ENCODE assay signal across 8 cellular contexts in genomic region chr22:21628386-21629261, GRCh38. TPM values are rescaled to one million over a fixed set of nuclear protein-coding genes. Genes with fewer than 3 reads are reported as not detected.
DNase-seq lines count a peak whose midpoint lies in the region; ATAC-seq and TF ChIP-seq lines count a peak whose summit lies in the region.

No MANE protein-coding gene starts in this region.

- peaks cover 0 to 48% of the 10 kb centered on the region in 2 donors for H3K4me1 ChIP-seq in left lung
- peaks cover 0 to 34% (median 30%) of the 10 kb centered on the region in 4 donors for H3K4me1 ChIP-seq in tibial artery

- peak overlapping the region; percentile 89 for H3K27ac ChIP-seq in 22Rv1
- peak overlapping the region in 1 of 2 donors; percentile 83 for H3K27ac ChIP-seq in left lung
- peak overlapping the region; percentile 74 to 80 for H3K27ac ChIP-seq in tibial artery

- no peak for DNase-seq in HFF-Myc (ENCODE audit: extremely low read depth, low read depth)
- DNase-seq in activated naive CD8-positive, alpha-beta T cell treated with anti-CD3 and anti-CD28 coated beads, Interleukin-2, amount 10 ng/mL, durations not matched to agents 7 days and 5 days, result no peak
- peak in 1 of 2 donors; percentile 83 for DNase-seq in left lung
- no peak for DNase-seq in tibial artery
- DNase-seq in activated effector memory CD4-positive, alpha-beta T cell treated with anti-CD3 and anti-CD28 coated beads, Interleukin-2, amount 50 U/mL, for 16 hours, result no peak

- peaks cover 0 to 21% of the 10 kb centered on the region in 2 donors for H3K36me3 ChIP-seq in left lung
- peaks cover 0 to 10% (median 0%) of the 10 kb centered on the region in 3 donors for H3K36me3 ChIP-seq in tibial artery

- H3K36me3 Mint-ChIP-seq in activated naive CD8-positive, alpha-beta T cell treated with anti-CD3 and anti-CD28 coated beads, Interleukin-2, amount 10 ng/mL, durations not matched to agents 7 days and 5 days, result peaks cover 17% of the 10 kb centered on the region

- peak overlapping the region; percentile 90 for H3K27ac Mint-ChIP-seq in activated naive CD8-positive, alpha-beta T cell treated with anti-CD3 and anti-CD28 coated beads, Interleukin-2, amount 10 ng/mL, durations not matched to agents 7 days and 5 days

- peaks cover 25% of the 10 kb centered on the region for H3K4me1 Mint-ChIP-seq in activated naive CD8-positive, alpha-beta T cell treated with anti-CD3 and anti-CD28 coated beads, Interleukin-2, amount 10 ng/mL, durations not matched to agents 7 days and 5 days

- ATAC-seq in activated naive CD8-positive, alpha-beta T cell treated with anti-CD3 and anti-CD28 coated beads, Interleukin-2, amount 10 ng/mL, durations not matched to agents 7 days and 5 days (ENCODE audit: low read depth), result peak; percentile 8
- ATAC-seq in left lung (peak; percentile 6), GM21423 (IDR thresholded peaks at IDR 0.05; ENCODE audit: unreplicated experiment) (no peak), GM21515 (IDR thresholded peaks at IDR 0.05; ENCODE audit: unreplicated experiment) (no peak)

- H3K27me3 ChIP-seq in left lung (no peaks in the 10 kb centered on the region), tibial artery (no peaks in the 10 kb centered on the region)

- H3K4me3 Mint-ChIP-seq in activated naive CD8-positive, alpha-beta T cell treated with anti-CD3 and anti-CD28 coated beads, Interleukin-2, amount 10 ng/mL, durations not matched to agents 7 days and 5 days, result peak overlapping the region; percentile 88

- POLR2A ChIA-PET in activated naive CD8-positive, alpha-beta T cell treated with anti-CD3 and anti-CD28 coated beads, Interleukin-2, amount 10 ng/mL, durations not matched to agents 7 days and 5 days (lab: Charles Lee), result interaction anchor here (0.8 to 7.0 kb wide), 11 partner anchors 13 to 647 kb away, joined by 3 to 94 read pairs (median 6); partner anchors contain the start of genes LZTR1, PPIL2, SDF2L1 and UBE2L3

- no peaks in the 10 kb centered on the region for H3K27me3 Mint-ChIP-seq in activated naive CD8-positive, alpha-beta T cell treated with anti-CD3 and anti-CD28 coated beads, Interleukin-2, amount 10 ng/mL, durations not matched to agents 7 days and 5 days

- TF ChIP-seq CTCF in 22Rv1 (IDR thresholded peaks at IDR 0.05) (no peak), HFF-Myc (IDR thresholded peaks at IDR 0.05; ENCODE audit: low read depth, low read length, missing control alignments) (no peak), left lung (IDR thresholded peaks at IDR 0.05) (no peak), tibial artery (IDR thresholded peaks at IDR 0.05) (no peak)

- intact Hi-C loops in left lung (cut with DNase I), result no loop called here
- intact Hi-C loops in tibial artery (cut with DNase I; ENCODE audit: low total_unique reads), result no loop called here

- H3K9me3 ChIP-seq in left lung, result no peaks in the 10 kb centered on the region
- H3K9me3 ChIP-seq in tibial artery, result no peaks in the 10 kb centered on the region

- H3K4me3 ChIP-seq in HFF-Myc (replicated peaks; ENCODE audit: low read depth, low read length) (peak overlapping the region; percentile 99), left lung (peak overlapping the region; percentile 90 to 93), tibial artery (peak overlapping the region; percentile 62 to 71)

- no peaks in the 10 kb centered on the region for H3K9me3 Mint-ChIP-seq in activated naive CD8-positive, alpha-beta T cell treated with anti-CD3 and anti-CD28 coated beads, Interleukin-2, amount 10 ng/mL, durations not matched to agents 7 days and 5 days

RNA-seq across cellular contexts. Expression of gene YDJC, which starts 1.2 kb away (rescaled TPM):
- 10 to 100 TPM; 45.3 to 46.7 TPM for total RNA-seq in activated naive CD8-positive, alpha-beta T cell treated with anti-CD3 and anti-CD28 coated beads, Interleukin-2, amount 10 ng/mL, durations not matched to agents 7 days and 5 days
- 10 to 100 TPM; 13.1 to 17.2 TPM for total RNA-seq in left lung

RNA-seq across cellular contexts. Expression of gene CCDC116, which starts 3.9 kb away (rescaled TPM):
- total RNA-seq in activated naive CD8-positive, alpha-beta T cell treated with anti-CD3 and anti-CD28 coated beads, Interleukin-2, amount 10 ng/mL, durations not matched to agents 7 days and 5 days, result under 1 TPM; 0.50 to 0.79 TPM
- total RNA-seq in left lung, result 1 to 10 TPM in 1 of 2 donors, under 1 TPM in 1; 0.26 to 1.1 TPM

RNA-seq across cellular contexts. Expression of gene SDF2L1, which starts 13.5 kb away (rescaled TPM):
- 10 to 100 TPM; 36.0 to 39.7 TPM for total RNA-seq in activated naive CD8-positive, alpha-beta T cell treated with anti-CD3 and anti-CD28 coated beads, Interleukin-2, amount 10 ng/mL, durations not matched to agents 7 days and 5 days
- total RNA-seq in left lung, result 10 to 100 TPM; 47.2 to 82.1 TPM

RNA-seq across cellular contexts. Expression of gene PPIL2, which starts 37.2 kb away (rescaled TPM):
- total RNA-seq in activated naive CD8-positive, alpha-beta T cell treated with anti-CD3 and anti-CD28 coated beads, Interleukin-2, amount 10 ng/mL, durations not matched to agents 7 days and 5 days, result 10 to 100 TPM; 67.0 to 73.1 TPM
- total RNA-seq in left lung, result 10 to 100 TPM; 34.1 to 38.0 TPM

Comparison
In these comparisons a context has a peak if more than half of its experiments do, and no peak if none do; other contexts are left out.
1. ATAC-seq: peak in activated naive CD8-positive, alpha-beta T cell treated with anti-CD3 and anti-CD28 coated beads, Interleukin-2, amount 10 ng/mL, durations not matched to agents 7 days and 5 days (single experiment) and left lung (single experiment); none in GM21423 (single experiment) and GM21515 (single experiment).
2. Peak in every context shown above with its lines, with median percentiles within 50 percentile points of each other: H3K4me3 ChIP-seq.